ENCODE assay signal across 9 cellular contexts in the genomic region with DNA sequence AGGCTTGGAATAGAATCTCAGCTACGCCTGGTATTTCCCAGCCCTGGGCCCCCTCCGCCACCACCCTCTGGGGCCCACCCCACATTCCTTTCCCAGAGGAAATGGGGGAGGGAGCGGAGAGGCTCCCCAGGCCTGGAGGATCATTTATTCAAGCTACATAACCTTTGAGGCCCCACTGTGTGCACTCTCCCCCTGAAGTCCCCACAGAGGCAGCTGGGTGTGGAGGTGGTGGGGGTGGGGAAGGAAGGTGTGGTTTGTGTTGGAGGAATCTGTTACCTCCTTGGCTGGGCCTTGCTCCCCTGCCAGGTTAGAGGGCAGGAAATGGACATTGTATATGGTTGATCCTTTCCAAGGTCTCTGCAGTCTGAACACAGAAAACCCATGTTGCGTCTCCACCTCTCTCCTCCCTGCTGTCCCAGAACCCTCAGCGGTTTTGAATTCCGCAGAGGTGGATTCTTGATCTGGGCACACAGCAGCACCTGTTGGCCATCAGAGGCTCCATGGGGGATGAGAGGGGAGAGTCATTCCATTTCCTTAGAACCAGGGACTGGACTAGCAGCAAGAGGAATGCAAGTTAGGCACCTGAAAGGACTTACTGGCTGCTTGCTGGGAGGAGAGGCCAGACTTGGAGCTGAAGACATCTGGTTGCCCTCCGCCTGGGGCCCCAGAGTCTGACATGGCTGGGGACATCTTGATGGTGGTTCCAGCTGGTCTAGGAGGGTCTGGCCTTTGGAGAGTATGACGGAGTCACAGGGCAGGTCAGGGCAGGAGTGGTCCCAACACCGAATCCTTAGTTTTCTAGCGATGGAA. TPM values are rescaled to one million over a fixed set of nuclear protein-coding genes. Genes with fewer than 3 reads are reported as not detected.
A peak's percentile ranks its signal among the peaks of the same experiment; 100 is the strongest.
DNase-seq lines count a peak whose midpoint lies in the region; ATAC-seq, FAIRE-seq and TF ChIP-seq lines count a peak whose summit lies in the region.
"Had no signal": no experiment of that assay in that cellular context is flagged by ENCODE, and none has a peak within 500 bp of the region (broad histone marks: within the 10 kb centered on the region; RNA-seq: fewer than 3 reads in every experiment).

No MANE protein-coding gene starts in this region.

- WGBS in hepatocyte (ENCODE audit: low lambda C conversion rate, missing lambda C conversion rate), result 44% methylated on average over 8 of the region's 10 CpGs

- FAIRE-seq in D721Med (lab: Jason Lieb, UNC), result no peak

- peak overlapping the region; percentile 99 for H3K27ac Mint-ChIP-seq in GM23338
- no peak overlapping the region for H3K27ac Mint-ChIP-seq in natural killer cell

- no peaks in the 10 kb centered on the region for H4K20me1 ChIP-seq in GM23338 (replicated peaks; ENCODE audit: insufficient read depth)
- peaks cover 7% of the 10 kb centered on the region for H4K20me1 ChIP-seq in hepatocyte (ENCODE audit: insufficient read depth, poor library complexity, severe bottlenecking)

- peaks cover 42% of the 10 kb centered on the region for H3F3A ChIP-seq in GM23338 (replicated peaks; ENCODE audit: low read depth)

- H3K36me3 ChIP-seq in GM23338 (ENCODE audit: insufficient read depth), result no peaks in the 10 kb centered on the region; the same call in 1 of the 2 replicates
- H3K36me3 ChIP-seq in ascending aorta, result no peaks in the 10 kb centered on the region
- H3K36me3 ChIP-seq in hepatocyte (replicated peaks; ENCODE audit: insufficient read depth, low read depth), result no peaks in the 10 kb centered on the region

- peaks cover 63% of the 10 kb centered on the region for H3K4me1 Mint-ChIP-seq in GM23338
- peaks cover 10 to 18% of the 10 kb centered on the region in 2 donors for H3K4me1 Mint-ChIP-seq in natural killer cell

- no peaks in the 10 kb centered on the region for H3K9me2 ChIP-seq in GM23338 (ENCODE audit: insufficient read depth)
- H3K9me2 ChIP-seq in hepatocyte (replicated peaks; ENCODE audit: insufficient read depth), result no peaks in the 10 kb centered on the region

- ATAC-seq in GM23338 (peak; percentile 45), natural killer cell (no peak)

- peaks cover 3% of the 10 kb centered on the region for H3K9me3 Mint-ChIP-seq in GM23338
- H3K9me3 Mint-ChIP-seq in natural killer cell, result no peaks in the 10 kb centered on the region

- intact Hi-C loops in ascending aorta (cut with DNase I) (no loop called here), natural killer cell (cut with micrococcal nuclease) (no loop called here)

- TF ChIP-seq CTCF in GM23338 (conservative IDR thresholded peaks at IDR 0.05; ENCODE audit: low read depth in 2 of 2), result no peak
- no peak for TF ChIP-seq CTCF in ascending aorta (IDR thresholded peaks at IDR 0.05)
- no peak for TF ChIP-seq CTCF in hepatocyte (IDR thresholded peaks at IDR 0.05; ENCODE audit: poor library complexity)
- no peak for TF ChIP-seq CTCF in D721Med (IDR thresholded peaks at IDR 0.05; ENCODE audit: insufficient read depth, missing control alignments)
- TF ChIP-seq CTCF in natural killer cell (IDR thresholded peaks at IDR 0.05), result no peak

- POLR2A ChIA-PET in HEK293T (lab: Yijun Ruan, JAX), result no interaction called here

- CTCF ChIA-PET in HEK293T (lab: Yijun Ruan, JAX), result no interaction called here

- DNase-seq in GM23338 (ENCODE audit: low spot score) (peak; percentile 98), ascending aorta (ENCODE audit: low spot score in 2 of 2) (no peak), hepatocyte (ENCODE audit: low spot score) (peak; percentile 74), skeletal muscle cell (ENCODE audit: low read depth) (no peak), activated gamma-delta T cell (lab: John Stamatoyannopoulos, UW) (no peak), D721Med (ENCODE audit: insufficient read length, low spot score) (no peak), natural killer cell (no peak), HEK293T (ENCODE audit: extremely low spot score) (no peak)

- H3K9me3 ChIP-seq in ascending aorta, result no peaks in the 10 kb centered on the region
- no peaks in the 10 kb centered on the region for H3K9me3 ChIP-seq in hepatocyte (ENCODE audit: low read depth)

- H3K4me1 ChIP-seq in GM23338 (ENCODE audit: insufficient read depth) (peaks cover 66% of the 10 kb centered on the region), ascending aorta (peaks cover 22 to 50% of the 10 kb centered on the region in 2 donors), hepatocyte (ENCODE audit: insufficient read depth) (peaks cover 76% of the 10 kb centered on the region)

- H3K27me3 Mint-ChIP-seq in GM23338 (ENCODE audit: insufficient read depth, low read depth, poor library complexity) (peaks cover 49% of the 10 kb centered on the region), natural killer cell (ENCODE audit: low read depth in 2 of 2) (peaks cover 23 to 31% of the 10 kb centered on the region in 2 donors)

- peak overlapping the region; percentile 100 for H3K27ac ChIP-seq in GM23338 (ENCODE audit: low read depth)
- peak overlapping the region; percentile 54 to 55 for H3K27ac ChIP-seq in ascending aorta
- H3K27ac ChIP-seq in hepatocyte, result peak overlapping the region; percentile 92
- H3K27ac ChIP-seq: KMS-11 had no signal

- H3K4me3 Mint-ChIP-seq in GM23338, result peak overlapping the region; percentile 93
- no peak overlapping the region for H3K4me3 Mint-ChIP-seq in natural killer cell

- H3K79me2 ChIP-seq in GM23338 (replicated peaks; ENCODE audit: insufficient read depth) (peaks cover 70% of the 10 kb centered on the region), hepatocyte (peaks cover 24% of the 10 kb centered on the region)

- H3K36me3 Mint-ChIP-seq in GM23338 (ENCODE audit: low read depth) (peaks cover 15% of the 10 kb centered on the region; the same call in 2 of the 3 replicates), natural killer cell (no peaks in the 10 kb centered on the region)

- no peaks in the 10 kb centered on the region for H3K27me3 ChIP-seq in GM23338 (ENCODE audit: insufficient read depth)
- H3K27me3 ChIP-seq in ascending aorta, result no peaks in the 10 kb centered on the region
- peaks cover 11% of the 10 kb centered on the region for H3K27me3 ChIP-seq in hepatocyte

- H2AFZ ChIP-seq in GM23338 (no peak overlapping the region), hepatocyte (no peak overlapping the region)

- H3K4me3 ChIP-seq in GM23338 (peak overlapping the region; percentile 56), ascending aorta (peak overlapping the region in 1 of 2 donors; percentile 13), hepatocyte (no peak overlapping the region), skeletal muscle cell (ENCODE audit: low read depth, low read length) (peak overlapping the region; percentile 43)

- H3K4me2 ChIP-seq in GM23338 (peak overlapping the region; percentile 80), hepatocyte (peak overlapping the region; percentile 78)
- H3K4me2 ChIP-seq: KMS-11 had no signal

TF ChIP-seq in HEK293T, 16 proteins besides CTCF, POLR2A, EP300 and RAD21:
- TF ChIP-seq LEF1 (IDR thresholded peaks at IDR 0.05; ENCODE audit: borderline replicate concordance), result no peak
- no peak for TF ChIP-seq CTBP1 (IDR thresholded peaks at IDR 0.05; ENCODE audit: borderline replicate concordance)
- no peak for TF ChIP-seq NFRKB (IDR thresholded peaks at IDR 0.05)
- TF ChIP-seq L3MBTL2 (conservative IDR thresholded peaks at IDR 0.05), result no peak
- TF ChIP-seq ELF4 (IDR thresholded peaks at IDR 0.05), result no peak
- TF ChIP-seq TARDBP (IDR thresholded peaks at IDR 0.05), result no peak
- TF ChIP-seq SUZ12 (IDR thresholded peaks at IDR 0.05), result no peak
- TF ChIP-seq SP1 (IDR thresholded peaks at IDR 0.05), result no peak
- TF ChIP-seq HDGF (IDR thresholded peaks at IDR 0.05; ENCODE audit: borderline replicate concordance), result no peak
- no peak for TF ChIP-seq ZNF384 (IDR thresholded peaks at IDR 0.05)
- no peak for TF ChIP-seq FOXM1 (IDR thresholded peaks at IDR 0.05; ENCODE audit: borderline replicate concordance)
- TF ChIP-seq FOXK2 (IDR thresholded peaks at IDR 0.05), result no peak
- TF ChIP-seq FOXA1 (IDR thresholded peaks at IDR 0.05), result no peak
- no peak for TF ChIP-seq BHLHE40 (IDR thresholded peaks at IDR 0.05; ENCODE audit: borderline replicate concordance)
- no peak for TF ChIP-seq ARNT (IDR thresholded peaks at IDR 0.05)

RNA-seq across cellular contexts. Expression of a gene that starts 23.0 kb away (rescaled TPM):
- total RNA-seq in GM23338 (2014; rRNA removed; shearing (Covaris generic)), result 116 and 150 TPM in 2 replicates
- 21.4 and 24.1 TPM in 2 replicates for polyA plus RNA-seq in GM23338 (2016; fragmentation: Nextera tagmentation; extraction: Ambion mirVana)
- 89.0 TPM for total RNA-seq in ascending aorta
- total RNA-seq in hepatocyte, result 7.3 and 16.0 TPM in 2 replicates
- 30.0 and 32.8 TPM in 2 replicates for polyA plus RNA-seq in hepatocyte
- total RNA-seq in natural killer cell, result 1 to 10 TPM in 2 of 3 donors, under 1 TPM in 1; 0.19 to 1.8 (median 1.7) TPM

Comparison
In these comparisons a context has a peak if more than half of its experiments do, and no peak if none do; other contexts are left out.
1. DNase-seq: peak in GM23338 (single experiment) and hepatocyte (single experiment); none in ascending aorta (0 of 2), skeletal muscle cell (single experiment), activated gamma-delta T cell (single experiment), D721Med (single experiment), natural killer cell (single experiment) and HEK293T (single experiment).
2. Peak in every context shown above with its lines, with median percentiles within 50 percentile points of each other: H3K27ac ChIP-seq.